Comparison of ENCODE assay signal across 24 cellular contexts in the genomic region with DNA sequence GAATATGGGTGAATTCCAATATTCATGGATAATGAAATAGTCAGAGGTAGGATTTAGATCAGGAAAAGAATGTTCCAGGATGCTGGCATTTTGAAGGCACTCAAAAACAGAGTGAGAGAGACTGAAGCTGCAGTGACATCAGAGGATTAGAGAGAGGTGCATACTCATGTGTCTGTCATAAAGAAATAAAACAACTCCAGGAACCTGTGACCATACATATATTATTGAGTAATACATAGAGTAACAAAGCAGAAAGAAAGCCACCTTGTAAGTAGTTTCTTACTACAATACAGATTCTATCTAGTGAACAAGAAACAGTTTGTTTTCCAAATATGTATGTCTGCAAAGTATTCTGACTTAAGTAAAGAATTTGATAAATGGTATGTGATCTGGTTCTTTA.
DNase-seq lines count a peak whose midpoint lies in the region; ATAC-seq and TF ChIP-seq lines count a peak whose summit lies in the region.
"Had no signal": no experiment of that assay in that cellular context is flagged by ENCODE, and none has a peak within 500 bp of the region (broad histone marks: within the 10 kb centered on the region; RNA-seq: fewer than 3 reads in every experiment).

No MANE protein-coding gene starts in this region.

- peak; percentile 64 to 87 for ATAC-seq in activated CD4-positive, CD25-positive, alpha-beta regulatory T cell treated with anti-CD3 and anti-CD28 coated beads, Interleukin-2, amount 50 U/mL, for 24 hours
- no peak for ATAC-seq in naive thymus-derived CD4-positive, alpha-beta T cell
- ATAC-seq: Right ventricle myocardium inferior had no signal

- no peak overlapping the region for H3K27ac ChIP-seq in naive thymus-derived CD4-positive, alpha-beta T cell (ENCODE audit: low read depth, low read length)
- H3K27ac ChIP-seq: BLaER1 treated with 17β-estradiol and CSF1 and Interleukin-3, amounts not matched to agents 10 nM and 100 nM; GM23248; SJSA1 had no signal

- CTCF ChIA-PET in Caco-2 (lab: Charles Lee): interaction anchor here (1.0 kb wide), 1 partner anchor 1244 kb away, joined by 3 read pairs; no protein-coding TSS in a partner anchor
- CTCF ChIA-PET in naive thymus-derived CD4-positive, alpha-beta T cell (lab: Charles Lee): interaction anchor here (0.7 kb wide), 1 partner anchor 583 kb away, joined by 5 read pairs; no protein-coding TSS in a partner anchor

- H3K27ac Mint-ChIP-seq in Caco-2 (ENCODE audit: unreplicated experiment): no peak overlapping the region
- peak overlapping the region in 2 of 9 donors; percentile 45 to 53 for H3K27ac Mint-ChIP-seq in naive thymus-derived CD4-positive, alpha-beta T cell

- no TSS peak for BruUV-seq in Caco-2 (replicated peaks; lab: Mats Ljungman, UMichigan)

- intact Hi-C loops in cardiac septum (cut with DNase I) (loop anchor here (5.0 kb wide), 1 partner anchor 116 kb away; no protein-coding TSS in a partner anchor), Caco-2 (cut with micrococcal nuclease; ENCODE audit: unreplicated experiment) (no loop called here)
- intact Hi-C loops in naive thymus-derived CD4-positive, alpha-beta T cell (cut with micrococcal nuclease): no loop called here

- no peaks in the 10 kb centered on the region for H3K4me1 Mint-ChIP-seq in Caco-2 (ENCODE audit: low read depth, unreplicated experiment)
- H3K4me1 Mint-ChIP-seq in naive thymus-derived CD4-positive, alpha-beta T cell: no peaks in the 10 kb centered on the region

- H3K4me3 ChIP-seq in epithelial cell of esophagus (ENCODE audit: low read length) (no peak overlapping the region), Caco-2 (ENCODE audit: low read depth, low read length) (no peak overlapping the region)
- H3K4me3 ChIP-seq in naive thymus-derived CD4-positive, alpha-beta T cell (ENCODE audit: low read length): no peak overlapping the region
- H3K4me3 ChIP-seq: BLaER1 treated with 17β-estradiol and CSF1 and Interleukin-3, amounts not matched to agents 10 nM and 100 nM; GM23248; HAP-1; SJSA1 had no signal

- no peak for TF ChIP-seq CTCF in epithelial cell of esophagus (IDR thresholded peaks at IDR 0.05; ENCODE audit: insufficient read depth, low read depth, low read length, missing control alignments)
- TF ChIP-seq CTCF in Caco-2 (IDR thresholded peaks at IDR 0.05; ENCODE audit: insufficient read depth in 1 of 2, low read depth in 1 of 2, low read length in 1 of 2, severe bottlenecking in 1 of 2, unreplicated experiment in 1 of 2): no peak

- no peak overlapping the region for H3K4me3 Mint-ChIP-seq in Caco-2 (ENCODE audit: unreplicated experiment)
- H3K4me3 Mint-ChIP-seq in naive thymus-derived CD4-positive, alpha-beta T cell: no peak overlapping the region
- H3K4me3 Mint-ChIP-seq: CD4-positive, alpha-beta memory T cell had no signal

- H3K4me1 ChIP-seq in Caco-2: no peaks in the 10 kb centered on the region
- H3K4me1 ChIP-seq in naive thymus-derived CD4-positive, alpha-beta T cell (ENCODE audit: control insufficient read depth in 2 of 2, insufficient read depth in 2 of 2, low read length in 2 of 2): no peaks in the 10 kb centered on the region
- H3K4me1 ChIP-seq: HAP-1, SJSA1 had no signal

- DNase-seq in activated CD4-positive, CD25-positive, alpha-beta regulatory T cell treated with anti-CD3 and anti-CD28 coated beads, Interleukin-2, amount 50 U/mL, for 72 hours: no peak
- DNase-seq in COLO829 (ENCODE audit: low spot score): peak; percentile 34
- DNase-seq in RKO (ENCODE audit: low spot score): peak; percentile 57
- DNase-seq in epithelial cell of esophagus (ENCODE audit: low read depth): peak; percentile 44
- no peak for DNase-seq in cardiac septum (ENCODE audit: low spot score)
- DNase-seq in Caco-2: no peak
- no peak for DNase-seq in naive thymus-derived CD4-positive, alpha-beta T cell
- DNase-seq: 8988T; Calu3; CD4-positive, alpha-beta memory T cell; DMS153; GDM1; GM23248; KG1; MV-4-11; NCI-H1105 treated with DMSO at 0.1 percent for 48 hours; NCI-H2029 treated with DMSO at 0.1 percent for 48 hours; NCI-H526; OCI-M1 had no signal

- POLR2A ChIA-PET in Caco-2 (lab: Charles Lee): no interaction called here
- POLR2A ChIA-PET in naive thymus-derived CD4-positive, alpha-beta T cell (lab: Charles Lee): interaction anchor here (1.1 kb wide), 1 partner anchor 106 kb away, joined by 4 read pairs; no protein-coding TSS in a partner anchor

- no peaks in the 10 kb centered on the region for H3K27me3 Mint-ChIP-seq in Caco-2 (ENCODE audit: insufficient read depth, unreplicated experiment)
- no peaks in the 10 kb centered on the region for H3K27me3 Mint-ChIP-seq in naive thymus-derived CD4-positive, alpha-beta T cell
- H3K27me3 Mint-ChIP-seq: CD4-positive, alpha-beta memory T cell had no signal

- no peaks in the 10 kb centered on the region for H3K9me3 Mint-ChIP-seq in Caco-2 (ENCODE audit: unreplicated experiment)
- H3K9me3 Mint-ChIP-seq in naive thymus-derived CD4-positive, alpha-beta T cell: no peaks in the 10 kb centered on the region

- H3K9me3 ChIP-seq in Caco-2: no peaks in the 10 kb centered on the region
- no peaks in the 10 kb centered on the region for H3K9me3 ChIP-seq in naive thymus-derived CD4-positive, alpha-beta T cell (ENCODE audit: control insufficient read depth in 2 of 3, low read length in 3 of 3)
- H3K9me3 ChIP-seq: BLaER1 treated with 17β-estradiol and CSF1 and Interleukin-3, amounts not matched to agents 10 nM and 100 nM; HAP-1; SJSA1 had no signal

- H3K36me3 Mint-ChIP-seq in Caco-2 (ENCODE audit: insufficient read depth, unreplicated experiment): peaks cover 23% of the 10 kb centered on the region
- peaks cover 0 to 5% (median 0%) of the 10 kb centered on the region in 5 donors for H3K36me3 Mint-ChIP-seq in naive thymus-derived CD4-positive, alpha-beta T cell

- no peaks in the 10 kb centered on the region for H3K27me3 ChIP-seq in Caco-2 (replicated peaks; ENCODE audit: control insufficient read depth, insufficient read depth, low read length)
- H3K27me3 ChIP-seq in naive thymus-derived CD4-positive, alpha-beta T cell (ENCODE audit: control insufficient read depth in 2 of 2, insufficient read depth in 2 of 2, low read length in 2 of 2): no peaks in the 10 kb centered on the region
- H3K27me3 ChIP-seq: BLaER1 treated with 17β-estradiol and CSF1 and Interleukin-3, amounts not matched to agents 10 nM and 100 nM; SJSA1 had no signal

- H3K36me3 ChIP-seq in Caco-2 (ENCODE audit: control insufficient read depth, insufficient read depth, low read length): 0 out of 2 replicates have a peak, but pooled peaks cover 4% of the 10 kb centered on the region
- no peaks in the 10 kb centered on the region for H3K36me3 ChIP-seq in naive thymus-derived CD4-positive, alpha-beta T cell (ENCODE audit: control insufficient read depth in 2 of 3, insufficient read depth in 3 of 3, low read length in 3 of 3)

Comparison
In these comparisons a context has a peak if more than half of its experiments do, and no peak if none do; other contexts are left out.
1. DNase-seq: peak in COLO829 (single experiment), RKO (single experiment) and epithelial cell of esophagus (single experiment); none in activated CD4-positive, CD25-positive, alpha-beta regulatory T cell treated with anti-CD3 and anti-CD28 coated beads, Interleukin-2, amount 50 U/mL, for 72 hours (single experiment), cardiac septum (single experiment), Caco-2 (0 of 2) and naive thymus-derived CD4-positive, alpha-beta T cell (0 of 9).